ENCODE assay signal across 12 cellular contexts in genomic region chr3:73451276-73451973, GRCh38.
DNase-seq lines count a peak whose midpoint lies in the region; ATAC-seq and TF ChIP-seq lines count a peak whose summit lies in the region.
"Had no signal": no experiment of that assay in that cellular context is flagged by ENCODE, and none has a peak within 500 bp of the region (broad histone marks: within the 10 kb centered on the region; RNA-seq: fewer than 3 reads in every experiment).

No MANE protein-coding gene starts in this region.

- CTCF ChIA-PET in activated B cell treated with CpG ODN at 0.5 μM for 24 hours (lab: Charles Lee) = no interaction called here

- H3K27ac Mint-ChIP-seq in activated B cell treated with CpG ODN at 0.5 μM for 24 hours = peak overlapping the region; percentile 61
- H3K27ac Mint-ChIP-seq in activated naive CD8-positive, alpha-beta T cell treated with anti-CD3 and anti-CD28 coated beads for 36 hours = no peak overlapping the region
- H3K27ac Mint-ChIP-seq: immature natural killer cell had no signal

- intact Hi-C loops in activated B cell treated with CpG ODN at 0.5 μM for 24 hours (cut with micrococcal nuclease) = no loop called here

- peaks cover 19% of the 10 kb centered on the region for H3K4me1 Mint-ChIP-seq in activated B cell treated with CpG ODN at 0.5 μM for 24 hours
- no peaks in the 10 kb centered on the region for H3K4me1 Mint-ChIP-seq in activated naive CD8-positive, alpha-beta T cell treated with anti-CD3 and anti-CD28 coated beads for 36 hours
- H3K4me1 Mint-ChIP-seq: immature natural killer cell had no signal

- peak; percentile 37 for DNase-seq in COR-L47 (lab: John Stamatoyannopoulos, UW)
- DNase-seq in activated B cell treated with CpG ODN at 0.5 μM for 24 hours = no peak
- no peak for DNase-seq in activated naive CD8-positive, alpha-beta T cell treated with anti-CD3 and anti-CD28 coated beads for 36 hours
- no peak for DNase-seq in NCI-H187 (lab: John Stamatoyannopoulos, UW)
- DNase-seq in GM03348 (ENCODE audit: low spot score) = no peak
- no peak for DNase-seq in activated effector memory CD4-positive, alpha-beta T cell treated with anti-CD3 and anti-CD28 coated beads, Interleukin-2, amount 50 U/mL, for 16 hours
- DNase-seq: activated CD8-positive, alpha-beta memory T cell treated with anti-CD3 and anti-CD28 coated beads for 24 hours; immature natural killer cell; NK-92 treated with Interleukin-12 subunit alpha and Interleukin-12 subunit beta, amount 100 ng/mL, for 24 hours; trophoblast cell had no signal

- no peaks in the 10 kb centered on the region for H3K36me3 Mint-ChIP-seq in activated B cell treated with CpG ODN at 0.5 μM for 24 hours (ENCODE audit: low read depth)
- H3K36me3 Mint-ChIP-seq in activated naive CD8-positive, alpha-beta T cell treated with anti-CD3 and anti-CD28 coated beads for 36 hours = no peaks in the 10 kb centered on the region
- H3K36me3 Mint-ChIP-seq: immature natural killer cell had no signal

- no peak for TF ChIP-seq CTCF in activated B cell treated with CpG ODN at 0.5 μM for 24 hours (IDR thresholded peaks at IDR 0.05)

- no peaks in the 10 kb centered on the region for H3K27me3 Mint-ChIP-seq in activated B cell treated with CpG ODN at 0.5 μM for 24 hours
- H3K27me3 Mint-ChIP-seq in activated naive CD8-positive, alpha-beta T cell treated with anti-CD3 and anti-CD28 coated beads for 36 hours = peaks cover 3% of the 10 kb centered on the region

- ATAC-seq in GM19397 (IDR thresholded peaks at IDR 0.05; ENCODE audit: unreplicated experiment) = peak; percentile 37
- peak; percentile 41 for ATAC-seq in HG03521 (IDR thresholded peaks at IDR 0.05; ENCODE audit: unreplicated experiment)
- peak; percentile 60 for ATAC-seq in activated B cell treated with CpG ODN at 0.5 μM for 24 hours (ENCODE audit: low read depth)

- no peaks in the 10 kb centered on the region for H3K9me3 Mint-ChIP-seq in activated B cell treated with CpG ODN at 0.5 μM for 24 hours
- no peaks in the 10 kb centered on the region for H3K9me3 Mint-ChIP-seq in activated naive CD8-positive, alpha-beta T cell treated with anti-CD3 and anti-CD28 coated beads for 36 hours
- H3K9me3 Mint-ChIP-seq: immature natural killer cell had no signal

- no peak overlapping the region for H3K4me3 Mint-ChIP-seq in activated B cell treated with CpG ODN at 0.5 μM for 24 hours
- no peak overlapping the region for H3K4me3 Mint-ChIP-seq in activated naive CD8-positive, alpha-beta T cell treated with anti-CD3 and anti-CD28 coated beads for 36 hours
- H3K4me3 Mint-ChIP-seq: immature natural killer cell had no signal

- POLR2A ChIA-PET in activated B cell treated with CpG ODN at 0.5 μM for 24 hours (lab: Charles Lee) = no interaction called here
